In genomic region chr17:8870406-8871040, GRCh38 we compare ENCODE assay signal across 15 cellular contexts. TPM values are rescaled to one million over a fixed set of nuclear protein-coding genes. Genes with fewer than 3 reads are reported as not detected.
DNase-seq lines count a peak whose midpoint lies in the region; ATAC-seq lines count a peak whose summit lies in the region.
"Had no signal": no experiment of that assay in that cellular context is flagged by ENCODE, and none has a peak within 500 bp of the region (broad histone marks: within the 10 kb centered on the region; RNA-seq: fewer than 3 reads in every experiment).

No MANE protein-coding gene starts in this region.

- ATAC-seq in Right ventricle myocardium superior (ENCODE audit: poor library complexity) (no peak), HG02970 (IDR thresholded peaks at IDR 0.05; ENCODE audit: low FRiP score, unreplicated experiment) (no peak), HG03432 (IDR thresholded peaks at IDR 0.05; ENCODE audit: unreplicated experiment) (no peak)
- ATAC-seq: CD8-positive, alpha-beta T cell; HepG2 had no signal

- H3K27ac ChIP-seq in caudate nucleus (ENCODE audit: low read depth, low read length): peak overlapping the region; percentile 46

- DNase-seq in cardiac septum (ENCODE audit: low spot score) (peak; percentile 7), Right ventricle myocardium superior (no peak), caudate nucleus (lab: John Stamatoyannopoulos, UW) (peak in 19 of 61 donors; percentile 7 to 79 (median 39)), head of caudate nucleus (peak in 23 of 42 donors; percentile 11 to 65 (median 36)), NCI-H128 (lab: John Stamatoyannopoulos, UW; ENCODE audit: unreplicated experiment) (no peak)
- DNase-seq: Calu3; CD8-positive, alpha-beta T cell; DMS79 treated with DMSO at 0.1 percent for 48 hours; GF-D8; HCEC 1CT had no signal

- intact Hi-C loops in cardiac septum (cut with DNase I) (no loop called here), Right ventricle myocardium superior (cut with DNase I) (no loop called here), head of caudate nucleus (cut with DNase I) (no loop called here)

RNA-seq across cellular contexts. Expression of gene PIK3R6, which starts 3.0 kb away (rescaled TPM):
- total RNA-seq in cardiac septum: 1.00 TPM
- total RNA-seq in Right ventricle myocardium superior: 0.78 TPM
- total RNA-seq: A172, Calu3, H4, HepG2 had no signal

Comparison
In these comparisons a context has a peak if more than half of its experiments do, and no peak if none do; other contexts are left out.
1. DNase-seq: peak in cardiac septum (single experiment) and head of caudate nucleus (23 of 42); none in Right ventricle myocardium superior (single experiment) and NCI-H128 (single experiment).